ENCODE assay signal across 17 cellular contexts in the genomic region with DNA sequence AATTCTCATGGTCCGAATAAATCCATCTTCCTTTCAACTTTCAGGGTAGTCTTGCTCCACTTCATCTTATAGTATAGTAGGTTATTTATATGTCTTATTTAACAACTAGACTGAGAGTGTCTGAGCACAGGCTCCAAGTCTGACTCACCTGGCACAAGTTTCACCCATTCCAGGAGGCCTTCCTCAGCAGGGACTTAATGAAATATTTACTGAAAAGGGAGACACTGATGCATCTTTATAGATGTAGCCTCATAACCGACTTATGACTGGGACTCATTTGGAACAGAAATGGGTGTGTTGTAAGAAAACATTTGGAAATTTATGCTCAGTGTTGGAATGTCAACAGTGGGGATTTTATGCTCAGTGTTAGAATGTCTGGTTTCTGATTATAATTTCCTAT. TPM values are rescaled to one million over a fixed set of nuclear protein-coding genes. Genes with fewer than 3 reads are reported as not detected.
DNase-seq lines count a peak whose midpoint lies in the region; ATAC-seq lines count a peak whose summit lies in the region.
"Had no signal": no experiment of that assay in that cellular context is flagged by ENCODE, and none has a peak within 500 bp of the region (broad histone marks: within the 10 kb centered on the region; RNA-seq: fewer than 3 reads in every experiment).

No MANE protein-coding gene starts in this region.

- peaks cover 10 to 20% of the 10 kb centered on the region in 2 donors for H3K27me3 Mint-ChIP-seq in natural killer cell treated with Interleukin-12 subunit alpha and Interleukin-12 subunit beta and Interleukin-15 and Interleukin-18, amount 100 ng/mL, for 72 hours
- H3K27me3 Mint-ChIP-seq: IgD-negative memory B cell had no signal

- no peaks in the 10 kb centered on the region for H3K27me3 ChIP-seq in adipocyte (replicated peaks; ENCODE audit: control insufficient read depth, insufficient read depth, low read length)
- H3K27me3 ChIP-seq: esophagus muscularis mucosa had no signal

- H3K4me3 ChIP-seq in adipocyte (ENCODE audit: low read length): no peak overlapping the region
- no peak overlapping the region for H3K4me3 ChIP-seq in urinary bladder (ENCODE audit: low read depth, low read length)
- H3K4me3 ChIP-seq: esophagus muscularis mucosa had no signal

- no peak overlapping the region for H3K4me3 Mint-ChIP-seq in natural killer cell treated with Interleukin-12 subunit alpha and Interleukin-12 subunit beta and Interleukin-15 and Interleukin-18, amount 100 ng/mL, for 72 hours
- H3K4me3 Mint-ChIP-seq: CD8-positive, alpha-beta T cell; dendritic cell treated with granulocyte-macrophage colony-stimulating factor and Interleukin-4, amounts not matched to agents 40 ng/mL and 50 ng/mL, for 4 days; H9; IgD-negative memory B cell; memory B cell; nephron progenitor cell had no signal

- peaks cover 25% of the 10 kb centered on the region for H3K4me1 ChIP-seq in adipocyte (ENCODE audit: control insufficient read depth, insufficient read depth, low read length)
- no peaks in the 10 kb centered on the region for H3K4me1 ChIP-seq in urinary bladder (ENCODE audit: insufficient read depth)
- H3K4me1 ChIP-seq: esophagus muscularis mucosa had no signal

- no peaks in the 10 kb centered on the region for H3K36me3 Mint-ChIP-seq in natural killer cell treated with Interleukin-12 subunit alpha and Interleukin-12 subunit beta and Interleukin-15 and Interleukin-18, amount 100 ng/mL, for 72 hours
- H3K36me3 Mint-ChIP-seq: CD8-positive, alpha-beta T cell; IgD-negative memory B cell; memory B cell had no signal

- H3K27ac Mint-ChIP-seq in natural killer cell treated with Interleukin-12 subunit alpha and Interleukin-12 subunit beta and Interleukin-15 and Interleukin-18, amount 100 ng/mL, for 72 hours: no peak overlapping the region
- H3K27ac Mint-ChIP-seq: CD8-positive, alpha-beta T cell; dendritic cell treated with granulocyte-macrophage colony-stimulating factor and Interleukin-4, amounts not matched to agents 40 ng/mL and 50 ng/mL, for 4 days; H9; IgD-negative memory B cell; memory B cell; nephron progenitor cell had no signal

- peak overlapping the region; percentile 24 for H3K9ac ChIP-seq in adipocyte (ENCODE audit: low read length)

- H3K9me3 Mint-ChIP-seq in natural killer cell treated with Interleukin-12 subunit alpha and Interleukin-12 subunit beta and Interleukin-15 and Interleukin-18, amount 100 ng/mL, for 72 hours: no peaks in the 10 kb centered on the region
- H3K9me3 Mint-ChIP-seq: CD8-positive, alpha-beta T cell; dendritic cell treated with granulocyte-macrophage colony-stimulating factor and Interleukin-4, amounts not matched to agents 40 ng/mL and 50 ng/mL, for 4 days; memory B cell had no signal

- H3K27ac ChIP-seq in urinary bladder (ENCODE audit: low read depth): peak overlapping the region; percentile 18
- H3K27ac ChIP-seq: esophagus muscularis mucosa had no signal

- ATAC-seq in natural killer cell treated with Interleukin-12 subunit alpha and Interleukin-12 subunit beta and Interleukin-15 and Interleukin-18, amount 100 ng/mL, for 72 hours: no peak
- ATAC-seq in GM19467 (IDR thresholded peaks at IDR 0.05; ENCODE audit: unreplicated experiment) (no peak), GM21717 (IDR thresholded peaks at IDR 0.05; ENCODE audit: unreplicated experiment) (no peak)
- ATAC-seq: CD8-positive, alpha-beta T cell had no signal

- no peaks in the 10 kb centered on the region for H3K36me3 ChIP-seq in adipocyte (ENCODE audit: control insufficient read depth, insufficient read depth, low read length, severe bottlenecking)
- H3K36me3 ChIP-seq in urinary bladder (ENCODE audit: insufficient read depth): no peaks in the 10 kb centered on the region
- H3K36me3 ChIP-seq: esophagus muscularis mucosa had no signal

- no peaks in the 10 kb centered on the region for H3K4me1 Mint-ChIP-seq in natural killer cell treated with Interleukin-12 subunit alpha and Interleukin-12 subunit beta and Interleukin-15 and Interleukin-18, amount 100 ng/mL, for 72 hours (ENCODE audit: low read depth in 2 of 2)
- H3K4me1 Mint-ChIP-seq: H9, nephron progenitor cell had no signal

- WGBS in urinary bladder: 43% methylated on average over 2 of the region's 2 CpGs

- DNase-seq in GM04504 (ENCODE audit: low read depth) (peak; percentile 95), adipocyte (ENCODE audit: low read depth) (peak; percentile 62), fibroblast of peridontal ligament (ENCODE audit: extremely low read depth) (peak; percentile 86)
- no peak for DNase-seq in natural killer cell treated with Interleukin-12 subunit alpha and Interleukin-12 subunit beta and Interleukin-15 and Interleukin-18, amount 100 ng/mL, for 72 hours (ENCODE audit: low spot score)
- DNase-seq: activated effector memory CD4-positive, alpha-beta T cell treated with Interleukin-2 at 50 U/mL for 16 hours; anterior cingulate cortex; CD8-positive, alpha-beta T cell; H9; NCI-H1048; nephron progenitor cell had no signal

- H3K9me3 ChIP-seq in adipocyte (ENCODE audit: control insufficient read depth, low read length): peaks cover 7% of the 10 kb centered on the region
- H3K9me3 ChIP-seq: esophagus muscularis mucosa had no signal

RNA-seq across cellular contexts. Expression of a gene that starts 59.9 kb away (rescaled TPM):
- total RNA-seq in urinary bladder: 1.1 TPM
- 3.8 TPM for polyA plus RNA-seq in urinary bladder
- not detected for total RNA-seq in natural killer cell treated with Interleukin-12 subunit alpha and Interleukin-12 subunit beta and Interleukin-15 and Interleukin-18, amount 100 ng/mL, for 72 hours
- polyA plus RNA-seq: IgD-negative memory B cell had no signal
